In the genomic region with DNA sequence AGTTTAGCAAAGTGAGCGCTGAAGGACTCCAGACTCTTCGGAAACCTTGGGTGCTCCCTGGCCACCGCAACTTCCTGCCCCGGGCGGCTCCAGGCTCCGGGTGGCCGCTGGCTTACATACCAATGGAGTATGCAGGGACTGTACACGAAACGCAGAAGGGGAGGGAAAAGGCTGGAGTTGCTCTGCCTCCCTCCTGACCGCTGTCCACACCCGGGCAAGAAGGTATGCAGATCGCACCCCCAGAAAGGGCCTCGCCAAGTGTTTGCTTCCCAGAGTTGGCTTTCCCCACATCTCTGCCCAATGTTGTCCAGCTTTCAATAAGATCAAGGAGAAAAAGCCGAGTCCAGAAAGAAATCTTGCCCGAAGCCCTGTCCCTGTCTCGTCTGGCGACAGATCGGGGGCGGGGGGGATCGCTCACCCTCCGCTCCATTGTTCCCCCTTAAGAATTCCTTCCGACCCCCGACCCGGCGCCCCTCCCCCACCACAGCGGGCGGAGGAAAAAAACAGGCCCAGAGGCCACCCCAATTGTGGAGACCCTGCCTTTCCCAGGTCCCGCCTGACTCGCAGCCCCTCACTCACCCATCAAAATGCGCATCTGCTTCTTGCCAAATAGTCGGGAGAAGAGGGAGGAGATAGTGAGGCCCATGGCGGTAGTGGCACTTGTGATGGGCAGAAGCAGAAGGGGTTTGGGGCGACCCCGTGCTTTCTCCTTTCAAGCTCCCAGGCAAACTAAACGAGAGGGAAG, we compare ENCODE assay signal across 8 cellular contexts. TPM values are rescaled to one million over a fixed set of nuclear protein-coding genes. Genes with fewer than 3 reads are reported as not detected.
A peak's percentile ranks its signal among the peaks of the same experiment; 100 is the strongest.
DNase-seq lines count a peak whose midpoint lies in the region; ATAC-seq, FAIRE-seq and TF ChIP-seq lines count a peak whose summit lies in the region.

No MANE protein-coding gene starts in this region.

- TF ChIP-seq POLR2A in GM12892 (IDR thresholded peaks at IDR 0.05; ENCODE audit: low read depth, low read length) = no peak

- DNase-seq in GM12892 (ENCODE audit: insufficient read length) = peak; percentile 19
- peak; percentile 96 for DNase-seq in RPMI7951 (ENCODE audit: low read depth)
- DNase-seq in activated gamma-delta T cell treated with Interleukin-2 at 50 U/mL for 16 hours = peak; percentile 54
- peak; percentile 92 to 94 for DNase-seq in foreskin fibroblast
- peak; percentile 54 for DNase-seq in neural crest cell (ENCODE audit: low read depth, low spot score)
- DNase-seq in stimulated activated naive CD8-positive, alpha-beta T cell treated with anti-CD3 and anti-CD28 coated beads, Interleukin-15, amount 100 ng/mL, for 72 hours = peak; percentile 46 to 55

- peak overlapping the region; percentile 100 for H3K27ac Mint-ChIP-seq in neural crest cell (ENCODE audit: unreplicated experiment)
- H3K27ac Mint-ChIP-seq in stimulated activated naive CD8-positive, alpha-beta T cell treated with anti-CD3 and anti-CD28 coated beads, Interleukin-15, amount 100 ng/mL, for 72 hours = peak overlapping the region; percentile 90 to 98

- H3K4me3 Mint-ChIP-seq in neural crest cell = peak overlapping the region; percentile 94
- H3K4me3 Mint-ChIP-seq in stimulated activated naive CD8-positive, alpha-beta T cell treated with anti-CD3 and anti-CD28 coated beads, Interleukin-15, amount 100 ng/mL, for 72 hours = peak overlapping the region; percentile 93 to 98

- H3K4me3 ChIP-seq in foreskin fibroblast (ENCODE audit: low read depth in 1 of 2, low read length in 2 of 2) = peak overlapping the region; percentile 53 to 100

- peak; percentile 42 for FAIRE-seq in GM12892 (lab: Jason Lieb, UNC)

- ATAC-seq in HG03066 (IDR thresholded peaks at IDR 0.05; ENCODE audit: low read depth, unreplicated experiment) (peak; percentile 4), GM21737 (IDR thresholded peaks at IDR 0.05; ENCODE audit: unreplicated experiment) (no peak)
- peak; percentile 13 for ATAC-seq in stimulated activated naive CD8-positive, alpha-beta T cell treated with anti-CD3 and anti-CD28 coated beads, Interleukin-15, amount 100 ng/mL, for 72 hours

- H3K36me3 Mint-ChIP-seq in neural crest cell (ENCODE audit: low read depth) = no peaks in the 10 kb centered on the region

- no peak for TF ChIP-seq CTCF in foreskin fibroblast (IDR thresholded peaks at IDR 0.05; ENCODE audit: low read depth, low read length)
- TF ChIP-seq CTCF in neural crest cell (conservative IDR thresholded peaks at IDR 0.05) = no peak

- no peaks in the 10 kb centered on the region for H3K9me3 Mint-ChIP-seq in neural crest cell
- H3K9me3 Mint-ChIP-seq in stimulated activated naive CD8-positive, alpha-beta T cell treated with anti-CD3 and anti-CD28 coated beads, Interleukin-15, amount 100 ng/mL, for 72 hours = no peaks in the 10 kb centered on the region

- no peaks in the 10 kb centered on the region for H3K27me3 Mint-ChIP-seq in neural crest cell (ENCODE audit: low read depth)
- H3K27me3 Mint-ChIP-seq in stimulated activated naive CD8-positive, alpha-beta T cell treated with anti-CD3 and anti-CD28 coated beads, Interleukin-15, amount 100 ng/mL, for 72 hours = no peaks in the 10 kb centered on the region

- peaks cover 36% of the 10 kb centered on the region for H3K4me1 Mint-ChIP-seq in neural crest cell
- H3K4me1 Mint-ChIP-seq in stimulated activated naive CD8-positive, alpha-beta T cell treated with anti-CD3 and anti-CD28 coated beads, Interleukin-15, amount 100 ng/mL, for 72 hours = peaks cover 56% of the 10 kb centered on the region

RNA-seq across cellular contexts. Expression of a gene that starts 0.5 kb away (rescaled TPM):
- 83.8 TPM for polyA plus RNA-seq in GM12892 (2012; ENCODE audit: missing spikeins)
- 475 and 554 TPM in 2 replicates for total RNA-seq in RPMI7951 (2014; rRNA removed; shearing (Covaris generic))
- total RNA-seq in neural crest cell = 113 and 123 TPM in 2 replicates

RNA-seq across cellular contexts. Expression of a gene that starts 40.6 kb away (rescaled TPM):
- 7.6 TPM for polyA plus RNA-seq in GM12892 (2012; ENCODE audit: missing spikeins)
- 25.0 and 27.0 TPM in 2 replicates for total RNA-seq in RPMI7951 (2014; rRNA removed; shearing (Covaris generic))
- total RNA-seq in neural crest cell = 19.5 and 20.0 TPM in 2 replicates

RNA-seq across cellular contexts. Expression of a gene that starts 52.5 kb away (rescaled TPM):
- 0.17 TPM for polyA plus RNA-seq in GM12892 (2012; ENCODE audit: missing spikeins)
- 0.49 and 1.6 TPM in 2 replicates for total RNA-seq in RPMI7951 (2014; rRNA removed; shearing (Covaris generic))
- total RNA-seq in neural crest cell = 0.09 and 0.34 TPM in 2 replicates

Comparison
In these comparisons a context has a peak if more than half of its experiments do, and no peak if none do; other contexts are left out.
1. DNase-seq: peak in every context shown above with its lines; median percentile 96 in RPMI7951; 93 in foreskin fibroblast; 54 in activated gamma-delta T cell treated with Interleukin-2 at 50 U/mL for 16 hours; 54 in neural crest cell; 50 in stimulated activated naive CD8-positive, alpha-beta T cell treated with anti-CD3 and anti-CD28 coated beads, Interleukin-15, amount 100 ng/mL, for 72 hours; 19 in GM12892.